Comparison of ENCODE assay signal across 8 cellular contexts in genomic region chr2:84631047-84631446, GRCh38.
DNase-seq lines count a peak whose midpoint lies in the region; ATAC-seq lines count a peak whose summit lies in the region.

No MANE protein-coding gene starts in this region.

- H3K27ac Mint-ChIP-seq in activated T-cell treated with anti-CD3 and anti-CD28 coated beads, Interleukin-2, amount 50 U/mL, for 72 hours: peak overlapping the region; percentile 64
- no peak overlapping the region for H3K27ac Mint-ChIP-seq in activated T-cell treated with anti-CD3 and anti-CD28 coated beads, Interleukin-2, amount 50 U/mL, for 24 hours

- no peaks in the 10 kb centered on the region for H3K9me3 Mint-ChIP-seq in activated T-cell treated with anti-CD3 and anti-CD28 coated beads, Interleukin-2, amount 50 U/mL, for 72 hours
- no peaks in the 10 kb centered on the region for H3K9me3 Mint-ChIP-seq in activated T-cell treated with anti-CD3 and anti-CD28 coated beads, Interleukin-2, amount 50 U/mL, for 24 hours

- H3K4me3 Mint-ChIP-seq in activated T-cell treated with anti-CD3 and anti-CD28 coated beads, Interleukin-2, amount 50 U/mL, for 72 hours: no peak overlapping the region
- H3K4me3 Mint-ChIP-seq in activated T-cell treated with anti-CD3 and anti-CD28 coated beads, Interleukin-2, amount 50 U/mL, for 24 hours: no peak overlapping the region

- peaks cover 9% of the 10 kb centered on the region for H3K4me1 Mint-ChIP-seq in activated T-cell treated with anti-CD3 and anti-CD28 coated beads, Interleukin-2, amount 50 U/mL, for 72 hours (ENCODE audit: low read depth)
- peaks cover 22% of the 10 kb centered on the region for H3K4me1 Mint-ChIP-seq in activated T-cell treated with anti-CD3 and anti-CD28 coated beads, Interleukin-2, amount 50 U/mL, for 24 hours (ENCODE audit: low read depth)

- no peak for DNase-seq in activated T-cell treated with anti-CD3 and anti-CD28 coated beads, Interleukin-2, amount 50 U/mL, for 72 hours
- no peak for DNase-seq in activated T-cell treated with anti-CD3 and anti-CD28 coated beads, Interleukin-2, amount 50 U/mL, for 24 hours
- DNase-seq in SK-N-DZ (ENCODE audit: low spot score) (peak; percentile 51), fibroblast of the conjunctiva (ENCODE audit: low read depth) (peak; percentile 20), retina (peak; percentile 44)
- DNase-seq in activated CD8-positive, alpha-beta memory T cell treated with anti-CD3 and anti-CD28 coated beads for 24 hours: no peak

- ATAC-seq in activated T-cell treated with anti-CD3 and anti-CD28 coated beads, Interleukin-2, amount 50 U/mL, for 72 hours (replicated peaks in 1 of 2): peak; percentile 45 to 72
- ATAC-seq in HG03095 (IDR thresholded peaks at IDR 0.05; ENCODE audit: unreplicated experiment) (peak; percentile 56), GM19455 (IDR thresholded peaks at IDR 0.05; ENCODE audit: unreplicated experiment) (no peak)

- H3K27me3 Mint-ChIP-seq in activated T-cell treated with anti-CD3 and anti-CD28 coated beads, Interleukin-2, amount 50 U/mL, for 72 hours (ENCODE audit: low read depth): no peaks in the 10 kb centered on the region
- H3K27me3 Mint-ChIP-seq in activated T-cell treated with anti-CD3 and anti-CD28 coated beads, Interleukin-2, amount 50 U/mL, for 24 hours: no peaks in the 10 kb centered on the region

- no peaks in the 10 kb centered on the region for H3K36me3 Mint-ChIP-seq in activated T-cell treated with anti-CD3 and anti-CD28 coated beads, Interleukin-2, amount 50 U/mL, for 72 hours (ENCODE audit: insufficient read depth in 2 of 2)
- no peaks in the 10 kb centered on the region for H3K36me3 Mint-ChIP-seq in activated T-cell treated with anti-CD3 and anti-CD28 coated beads, Interleukin-2, amount 50 U/mL, for 24 hours (ENCODE audit: low read depth)

Comparison
In these comparisons a context has a peak if more than half of its experiments do, and no peak if none do; other contexts are left out.
1. DNase-seq: peak in SK-N-DZ (single experiment), fibroblast of the conjunctiva (single experiment) and retina (single experiment); none in activated T-cell treated with anti-CD3 and anti-CD28 coated beads, Interleukin-2, amount 50 U/mL, for 72 hours (0 of 2), activated T-cell treated with anti-CD3 and anti-CD28 coated beads, Interleukin-2, amount 50 U/mL, for 24 hours (single experiment) and activated CD8-positive, alpha-beta memory T cell treated with anti-CD3 and anti-CD28 coated beads for 24 hours (single experiment).